Comparison of ENCODE assay signal across 11 cellular contexts in the genomic region with DNA sequence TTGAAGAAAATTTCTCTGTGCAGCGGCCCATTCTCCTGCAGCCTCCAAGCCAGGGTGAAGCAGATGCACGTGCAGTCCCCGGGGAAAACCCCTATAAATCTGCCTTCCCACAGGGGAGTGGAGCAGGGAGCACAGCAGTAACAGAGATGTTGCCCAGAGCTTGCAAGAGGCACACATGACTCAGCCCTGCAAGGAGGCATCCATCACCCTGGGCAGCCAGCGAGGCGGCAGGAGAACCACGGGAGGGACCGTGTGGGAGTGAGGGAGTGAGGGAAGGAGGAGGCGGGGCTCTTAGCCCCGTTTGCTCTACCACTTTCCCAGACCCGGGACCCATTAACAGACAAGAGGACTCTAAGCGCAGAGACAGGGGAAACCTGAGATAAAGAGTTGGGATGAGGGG.
DNase-seq lines count a peak whose midpoint lies in the region; ATAC-seq and TF ChIP-seq lines count a peak whose summit lies in the region.
"Had no signal": no experiment of that assay in that cellular context is flagged by ENCODE, and none has a peak within 500 bp of the region (broad histone marks: within the 10 kb centered on the region; RNA-seq: fewer than 3 reads in every experiment).

No MANE protein-coding gene starts in this region.

- ATAC-seq in esophagus mucosa = no peak

- TF ChIP-seq POLR2A in adrenal gland (IDR thresholded peaks at IDR 0.05) = no peak

- TF ChIP-seq CTCF in AG04449 (IDR thresholded peaks at IDR 0.05; ENCODE audit: insufficient read depth, low read length, missing control alignments) = no peak
- TF ChIP-seq CTCF in adrenal gland (IDR thresholded peaks at IDR 0.05) = no peak
- no peak for TF ChIP-seq CTCF in kidney epithelial cell (IDR thresholded peaks at IDR 0.05; ENCODE audit: insufficient read depth, low read length, poor library complexity, severe bottlenecking)

- no peaks in the 10 kb centered on the region for H3K9me3 ChIP-seq in adrenal gland (replicated peaks in 1 of 3)
- H3K9me3 ChIP-seq: Caco-2, SJCRH30 had no signal

- no peaks in the 10 kb centered on the region for H3K36me3 ChIP-seq in H7 (replicated peaks; ENCODE audit: control insufficient read depth, insufficient read depth, low read length)
- H3K36me3 ChIP-seq in adrenal gland (replicated peaks in 1 of 2) = no peaks in the 10 kb centered on the region
- H3K36me3 ChIP-seq in kidney epithelial cell (ENCODE audit: control insufficient read depth, insufficient read depth, low read length) = no peaks in the 10 kb centered on the region
- H3K36me3 ChIP-seq: SJCRH30 had no signal

- H3K4me3 ChIP-seq in AG04449 (ENCODE audit: low read depth, low read length) (no peak overlapping the region), H7 (ENCODE audit: insufficient read depth, low read depth, low read length) (no peak overlapping the region), adrenal gland (no peak overlapping the region), kidney epithelial cell (ENCODE audit: low read depth, low read length) (no peak overlapping the region)
- H3K4me3 ChIP-seq: SJCRH30 had no signal

- intact Hi-C loops in adrenal gland (cut with DNase I) = no loop called here

- POLR2A ChIA-PET in AG04449 (lab: Yijun Ruan, JAX) = no interaction called here

- WGBS in adrenal gland, 4 donors = 40 to 54% (median 44%) methylated on average over 9 to 11 of the region's 11 CpGs

- no peak overlapping the region for H3K27ac ChIP-seq in adrenal gland
- H3K27ac ChIP-seq: SJCRH30 had no signal

- CTCF ChIA-PET in AG04449 (lab: Yijun Ruan, JAX) = interaction anchor here (1.9 kb wide), 1 partner anchor 102 kb away, joined by 9 read pairs; no protein-coding TSS in a partner anchor

- no peaks in the 10 kb centered on the region for H3K4me1 ChIP-seq in adrenal gland (replicated peaks in 1 of 2)
- H3K4me1 ChIP-seq: Caco-2, SJCRH30 had no signal

- H3K27me3 ChIP-seq in H7 (ENCODE audit: control insufficient read depth, insufficient read depth, low read length) = no peaks in the 10 kb centered on the region
- H3K27me3 ChIP-seq in adrenal gland = no peaks in the 10 kb centered on the region
- peaks cover 4% of the 10 kb centered on the region for H3K27me3 ChIP-seq in kidney epithelial cell (ENCODE audit: control insufficient read depth, insufficient read depth, low read length)

- peak; percentile 19 for DNase-seq in AG04449 (ENCODE audit: low read depth, low spot score)
- DNase-seq in H7 = peak; percentile 76
- DNase-seq in adrenal gland = peak in 6 of 7 donors; percentile 17 to 59 (median 28)
- DNase-seq in kidney epithelial cell (ENCODE audit: low read depth) = peak; percentile 91
- DNase-seq in RPMI8226 = no peak
- DNase-seq in NCI-H2196 treated with DMSO at 0.1 percent for 48 hours (lab: John Stamatoyannopoulos, UW; ENCODE audit: unreplicated experiment) = no peak
- DNase-seq in NCI-H2081 (lab: John Stamatoyannopoulos, UW) = no peak
- DNase-seq: Caco-2, KG1, SJCRH30 had no signal

Comparison
In these comparisons a context has a peak if more than half of its experiments do, and no peak if none do; other contexts are left out.
1. DNase-seq: peak in AG04449 (single experiment), H7 (single experiment), adrenal gland (6 of 7) and kidney epithelial cell (single experiment); none in RPMI8226 (single experiment), NCI-H2196 treated with DMSO at 0.1 percent for 48 hours (single experiment) and NCI-H2081 (0 of 2).